ENCODE assay signal across 23 cellular contexts in the genomic region with DNA sequence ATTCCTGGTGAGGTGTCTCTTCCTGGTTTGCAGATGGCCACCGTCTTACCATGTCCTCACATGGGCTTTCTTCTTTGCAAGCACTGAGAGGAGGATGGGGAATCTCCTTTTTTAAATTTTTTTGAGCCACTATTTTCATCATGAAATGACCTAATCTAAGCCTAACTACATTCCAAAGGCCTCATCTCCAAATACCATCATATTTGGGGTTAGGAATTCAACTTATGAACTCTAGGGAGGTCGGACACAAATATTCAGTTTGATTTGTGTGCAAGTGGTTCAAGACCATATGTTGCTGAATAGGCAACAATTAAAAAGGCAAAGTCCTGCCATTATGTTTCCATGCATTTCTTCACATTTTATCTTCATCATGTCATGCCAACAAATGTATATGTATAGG.
A peak's percentile ranks its signal among the peaks of the same experiment; 100 is the strongest.
DNase-seq lines count a peak whose midpoint lies in the region; ATAC-seq, FAIRE-seq and TF ChIP-seq lines count a peak whose summit lies in the region.
"Had no signal": no experiment of that assay in that cellular context is flagged by ENCODE, and none has a peak within 500 bp of the region (broad histone marks: within the 10 kb centered on the region; RNA-seq: fewer than 3 reads in every experiment).

No MANE protein-coding gene starts in this region.

- DNase-seq in EL, result peak; percentile 68
- peak; percentile 5 for DNase-seq in NCI-H226
- peak; percentile 0 for DNase-seq in astrocyte (ENCODE audit: low read depth)
- DNase-seq in inferior parietal cortex (ENCODE audit: extremely low spot score), result no peak
- DNase-seq in NCI-H2171 treated with DMSO at 0.1 percent for 48 hours (lab: John Stamatoyannopoulos, UW), result no peak
- DNase-seq: Caco-2; CD4-positive, CD25-positive, alpha-beta regulatory T cell; CD8-positive, alpha-beta T cell; DMS153; DND-41; GDM1; GM23248; H7 had no signal

- no peak for TF ChIP-seq CTCF in astrocyte (IDR thresholded peaks at IDR 0.05; ENCODE audit: insufficient read depth, low read depth, low read length)

- H3K27ac ChIP-seq in astrocyte (ENCODE audit: low read depth, low read length), result no peak overlapping the region
- H3K27ac ChIP-seq: 22Rv1, BLaER1, C4-2B, GM23248 had no signal

- no peaks in the 10 kb centered on the region for H3K36me3 Mint-ChIP-seq in astrocyte (ENCODE audit: low read depth, unreplicated experiment)
- H3K36me3 Mint-ChIP-seq: CD4-positive, CD25-positive, alpha-beta regulatory T cell; CD8-positive, alpha-beta T cell had no signal

- H3K36me3 ChIP-seq in astrocyte (ENCODE audit: insufficient read depth, low read length), result no peaks in the 10 kb centered on the region
- H3K36me3 ChIP-seq: BLaER1 had no signal

- no peaks in the 10 kb centered on the region for H3K4me1 ChIP-seq in astrocyte (ENCODE audit: insufficient read depth, low read length)
- H3K4me1 ChIP-seq: BLaER1, Caco-2 had no signal

- no peaks in the 10 kb centered on the region for H3K79me2 ChIP-seq in astrocyte (ENCODE audit: insufficient read depth, low read length)

- no peaks in the 10 kb centered on the region for H3K9me3 ChIP-seq in astrocyte (ENCODE audit: insufficient read depth, low read depth, low read length)
- H3K9me3 ChIP-seq: BLaER1, Caco-2 had no signal

- no peak overlapping the region for H3K9ac ChIP-seq in astrocyte (ENCODE audit: low read length)
- H3K9ac ChIP-seq: BLaER1, GM23248 had no signal

- FAIRE-seq in astrocyte (lab: Jason Lieb, UNC), result no peak
- FAIRE-seq: A204.1, GM12891, GM18507, H1 had no signal

- H3K4me3 Mint-ChIP-seq in astrocyte (ENCODE audit: unreplicated experiment), result no peak overlapping the region
- H3K4me3 Mint-ChIP-seq: B cell; CD4-positive, CD25-positive, alpha-beta regulatory T cell; CD8-positive, alpha-beta T cell had no signal

- H3K27me3 ChIP-seq in astrocyte (ENCODE audit: insufficient read depth, low read length), result no peaks in the 10 kb centered on the region
- H3K27me3 ChIP-seq: BLaER1 had no signal

- H4K20me1 ChIP-seq in astrocyte (ENCODE audit: insufficient read depth, low read length), result no peaks in the 10 kb centered on the region
- H4K20me1 ChIP-seq: BLaER1 had no signal

- no peak overlapping the region for H2AFZ ChIP-seq in astrocyte (ENCODE audit: low read depth, low read length)
- H2AFZ ChIP-seq: GM23248 had no signal

- no peak overlapping the region for H3K4me3 ChIP-seq in astrocyte (ENCODE audit: insufficient read depth, low read depth, low read length)
- H3K4me3 ChIP-seq: BLaER1, GM23248 had no signal

- H3K4me2 ChIP-seq in astrocyte (ENCODE audit: low read length), result no peak overlapping the region
- H3K4me2 ChIP-seq: BLaER1 had no signal

- H3K9me3 Mint-ChIP-seq in astrocyte (ENCODE audit: unreplicated experiment), result no peaks in the 10 kb centered on the region

- H3K27me3 Mint-ChIP-seq in astrocyte (ENCODE audit: low read depth, unreplicated experiment), result no peaks in the 10 kb centered on the region
- H3K27me3 Mint-ChIP-seq: B cell; CD4-positive, CD25-positive, alpha-beta regulatory T cell had no signal

- ATAC-seq in GM19397 (IDR thresholded peaks at IDR 0.05; ENCODE audit: unreplicated experiment), result no peak
- ATAC-seq: CD8-positive, alpha-beta T cell; HCT116 had no signal

- no peak overlapping the region for H3K27ac Mint-ChIP-seq in astrocyte (ENCODE audit: unreplicated experiment)
- H3K27ac Mint-ChIP-seq: B cell; CD4-positive, CD25-positive, alpha-beta regulatory T cell; CD8-positive, alpha-beta T cell had no signal

- H3K4me1 Mint-ChIP-seq in astrocyte (ENCODE audit: low read depth, unreplicated experiment), result no peaks in the 10 kb centered on the region
- H3K4me1 Mint-ChIP-seq: B cell; CD4-positive, CD25-positive, alpha-beta regulatory T cell had no signal

Comparison
In these comparisons a context has a peak if more than half of its experiments do, and no peak if none do; other contexts are left out.
1. DNase-seq: peak in EL (single experiment), NCI-H226 (single experiment) and astrocyte (single experiment); none in inferior parietal cortex (single experiment) and NCI-H2171 treated with DMSO at 0.1 percent for 48 hours (single experiment).